Comparison of ENCODE assay signal across 13 cellular contexts in the genomic region with DNA sequence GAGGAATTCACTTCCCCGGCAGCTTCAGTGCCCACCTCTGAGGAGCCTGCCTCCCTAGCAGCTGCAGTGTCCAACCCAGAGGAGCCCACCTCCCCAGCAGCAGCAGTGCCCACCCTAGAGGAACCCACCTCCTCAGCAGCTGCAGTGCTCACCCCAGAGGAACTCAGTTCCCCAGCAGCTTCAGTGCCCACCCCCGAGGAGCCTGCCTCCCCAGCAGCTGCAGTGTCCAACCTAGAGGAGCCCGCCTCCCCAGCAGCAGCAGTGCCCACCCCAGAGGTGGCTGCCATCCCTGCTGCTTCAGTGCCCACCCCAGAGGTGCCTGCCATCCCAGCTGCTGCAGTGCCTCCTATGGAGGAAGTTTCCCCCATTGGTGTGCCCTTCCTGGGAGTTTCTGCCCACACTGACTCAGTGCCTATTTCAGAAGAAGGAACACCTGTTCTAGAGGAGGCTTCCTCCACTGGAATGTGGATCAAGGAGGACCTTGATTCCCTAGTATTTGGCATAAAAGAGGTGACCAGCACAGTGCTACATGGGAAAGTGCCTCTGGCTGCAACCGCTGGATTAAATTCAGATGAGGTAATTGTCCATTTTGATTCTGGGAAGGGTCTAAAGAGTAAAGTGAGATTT.
A peak's percentile ranks its signal among the peaks of the same experiment; 100 is the strongest.
DNase-seq lines count a peak whose midpoint lies in the region; ATAC-seq, FAIRE-seq and TF ChIP-seq lines count a peak whose summit lies in the region.
"Had no signal": no experiment of that assay in that cellular context is flagged by ENCODE, and none has a peak within 500 bp of the region (broad histone marks: within the 10 kb centered on the region; RNA-seq: fewer than 3 reads in every experiment).

No MANE protein-coding gene starts in this region.

- in situ Hi-C loops in HepG2 (cut with HindIII; ENCODE audit: extremely low pct_ligation_motif_present, low pct_unique_long_range_greater_than_20kb) = no loop called here

- peaks cover 29% of the 10 kb centered on the region for H4K20me1 ChIP-seq in HepG2 (ENCODE audit: insufficient read depth, low read length)

- FAIRE-seq in HepG2 (lab: Jason Lieb, UNC) = no peak

- no TSS peak for BruUV-seq in HepG2 (replicated peaks; lab: Mats Ljungman, UMichigan)

- peak overlapping the region; percentile 21 for H3K4me2 ChIP-seq in HepG2 (ENCODE audit: low read depth, low read length)

- H3K27me3 ChIP-seq in HepG2 (ENCODE audit: control insufficient read depth in 1 of 2, insufficient read depth in 2 of 2, low read length in 2 of 2) (no peaks in the 10 kb centered on the region), right lobe of liver (no peaks in the 10 kb centered on the region), tibial nerve (no peaks in the 10 kb centered on the region)

- no peak for TF ChIP-seq EP300 in HepG2 (IDR thresholded peaks at IDR 0.05; ENCODE audit: low read depth in 2 of 2, low read length in 2 of 2)
- TF ChIP-seq EP300 in HepG2 (CRISPR knock-in tag; IDR thresholded peaks at IDR 0.05; ENCODE audit: borderline replicate concordance) = no peak
- TF ChIP-seq EP300 in tibial nerve (IDR thresholded peaks at IDR 0.05) = no peak

- DNase-seq in HepG2 (ENCODE audit: low spot score) (no peak), right lobe of liver (no peak), coronary artery (ENCODE audit: low spot score) (no peak), myocyte (ENCODE audit: low read depth) (peak; percentile 79), tibial nerve (ENCODE audit: low spot score in 2 of 2) (no peak), NCI-H2029 treated with DMSO at 0.1 percent for 48 hours (lab: John Stamatoyannopoulos, UW) (no peak), SW 1271 (lab: John Stamatoyannopoulos, UW) (no peak), GM03348 (ENCODE audit: low spot score) (no peak)
- DNase-seq: aorta, immature natural killer cell, NCI-H510A treated with DMSO at 0.1 percent for 48 hours, occipital lobe had no signal

- H3K79me2 ChIP-seq in HepG2 (ENCODE audit: insufficient read depth, low read length) = peaks cover 71% of the 10 kb centered on the region

- H3K4me1 ChIP-seq in HepG2 (ENCODE audit: insufficient read depth, low read length) (peaks cover 70% of the 10 kb centered on the region), right lobe of liver (peaks cover 0 to 27% (median 10%) of the 10 kb centered on the region in 4 donors), tibial nerve (peaks cover 0 to 86% (median 44%) of the 10 kb centered on the region in 4 donors)

- no peak for TF ChIP-seq RAD21 in HepG2 (CRISPR knock-in tag; IDR thresholded peaks at IDR 0.05)

- 93% methylated on average over 2 of the region's 4 CpGs for WGBS in HepG2 (ENCODE audit: low lambda C conversion rate)
- 67% methylated on average over 1 of the region's 4 CpGs for WGBS in right lobe of liver (ENCODE audit: insufficient coverage, low coverage, low lambda C conversion rate, missing lambda C conversion rate)
- 56 to 63% methylated on average over 3 to 4 of the region's 4 CpGs for WGBS in tibial nerve, 2 donors

- no peak overlapping the region for H3K9ac ChIP-seq in HepG2 (ENCODE audit: insufficient read depth, low read depth, low read length)

- H3K9me3 ChIP-seq in HepG2 (ENCODE audit: low read length) (no peaks in the 10 kb centered on the region), right lobe of liver (no peaks in the 10 kb centered on the region), tibial nerve (no peaks in the 10 kb centered on the region)

- no peak for TF ChIP-seq CTCF in HepG2 (CRISPR knock-in tag; IDR thresholded peaks at IDR 0.05)
- no peak for TF ChIP-seq CTCF in right lobe of liver (IDR thresholded peaks at IDR 0.05)
- TF ChIP-seq CTCF in coronary artery (IDR thresholded peaks at IDR 0.05) = no peak
- TF ChIP-seq CTCF in tibial nerve (IDR thresholded peaks at IDR 0.05) = no peak

- ATAC-seq in HepG2 (no peak), right lobe of liver (no peak)

- no peak overlapping the region for H2AFZ ChIP-seq in HepG2 (ENCODE audit: low read length)

- no peak overlapping the region for H3K27ac ChIP-seq in HepG2 (ENCODE audit: extremely low read length, insufficient read depth, low read length)
- no peak overlapping the region for H3K27ac ChIP-seq in right lobe of liver
- peak overlapping the region; percentile 22 to 53 for H3K27ac ChIP-seq in coronary artery
- no peak overlapping the region for H3K27ac ChIP-seq in tibial nerve
- H3K27ac ChIP-seq: HL-60 had no signal

- H3K4me3 ChIP-seq in HepG2 (replicated peaks in 1 of 3; ENCODE audit: insufficient read depth in 1 of 3, low read depth in 2 of 3, low read length in 3 of 3) = peak overlapping the region in 1 of 3 experiments; percentile 10; a peak in 1 of 6 replicates
- H3K4me3 ChIP-seq in right lobe of liver = no peak overlapping the region
- H3K4me3 ChIP-seq in coronary artery = peak overlapping the region; percentile 48
- no peak overlapping the region for H3K4me3 ChIP-seq in tibial nerve

- POLR2A ChIA-PET in HepG2 (lab: Yijun Ruan, JAX) = no interaction called here

- CTCF ChIA-PET in HepG2 (lab: Yijun Ruan, JAX; ENCODE audit: low intra/inter-chr PET ratio, low total read pairs) = no interaction called here

- no peak for TF ChIP-seq POLR2A in HepG2 (IDR thresholded peaks at IDR 0.05; ENCODE audit: insufficient read depth in 1 of 2, low read depth in 2 of 2, low read length in 2 of 2)
- TF ChIP-seq POLR2A in right lobe of liver (IDR thresholded peaks at IDR 0.05) = no peak
- no peak for TF ChIP-seq POLR2A in tibial nerve (IDR thresholded peaks at IDR 0.05)

- H3K36me3 ChIP-seq in HepG2 (replicated peaks in 1 of 2; ENCODE audit: control insufficient read depth in 1 of 2, insufficient read depth in 2 of 2, low read length in 2 of 2) (peaks cover 1 to 14% of the 10 kb centered on the region in 2 experiments; a peak in 3 of 5 replicates), right lobe of liver (peaks cover 0 to 6% (median 0%) of the 10 kb centered on the region in 4 donors), tibial nerve (peaks cover 0 to 13% (median 0%) of the 10 kb centered on the region in 3 donors)

- intact Hi-C loops in HepG2 (cut with micrococcal nuclease; ENCODE audit: unreplicated experiment) = loop anchor here (5.0 kb wide), 1 partner anchor 123 kb away; no protein-coding TSS in a partner anchor
- intact Hi-C loops in right lobe of liver (cut with DNase I) = no loop called here

TF ChIP-seq in HepG2, 621 proteins besides CTCF, POLR2A, EP300 and RAD21:
- TF ChIP-seq HNRNPL (IDR thresholded peaks at IDR 0.05; ENCODE audit: low read depth, low read length) (peak; percentile 48; the same call in 1 of the 2 replicates), RBM22 (optimal IDR thresholded peaks at IDR 0.05; ENCODE audit: low read length) (peak; percentile 85), IKZF1 (IDR thresholded peaks at IDR 0.05) (no peak), ZNF274 (CRISPR knock-in tag; IDR thresholded peaks at IDR 0.05) (0 out of 2 replicates have a peak, but pooled peaks have one; percentile 22), AGO2 (optimal IDR thresholded peaks at IDR 0.05; ENCODE audit: low read depth, low read length) (peak; percentile 72), ZSCAN29 (CRISPR knock-in tag; conservative IDR thresholded peaks at IDR 0.05) (no peak), PRMT3 (CRISPR knock-in tag; IDR thresholded peaks at IDR 0.05; ENCODE audit: borderline replicate concordance, low read depth) (no peak)
- TF ChIP-seq, protein P1, sequence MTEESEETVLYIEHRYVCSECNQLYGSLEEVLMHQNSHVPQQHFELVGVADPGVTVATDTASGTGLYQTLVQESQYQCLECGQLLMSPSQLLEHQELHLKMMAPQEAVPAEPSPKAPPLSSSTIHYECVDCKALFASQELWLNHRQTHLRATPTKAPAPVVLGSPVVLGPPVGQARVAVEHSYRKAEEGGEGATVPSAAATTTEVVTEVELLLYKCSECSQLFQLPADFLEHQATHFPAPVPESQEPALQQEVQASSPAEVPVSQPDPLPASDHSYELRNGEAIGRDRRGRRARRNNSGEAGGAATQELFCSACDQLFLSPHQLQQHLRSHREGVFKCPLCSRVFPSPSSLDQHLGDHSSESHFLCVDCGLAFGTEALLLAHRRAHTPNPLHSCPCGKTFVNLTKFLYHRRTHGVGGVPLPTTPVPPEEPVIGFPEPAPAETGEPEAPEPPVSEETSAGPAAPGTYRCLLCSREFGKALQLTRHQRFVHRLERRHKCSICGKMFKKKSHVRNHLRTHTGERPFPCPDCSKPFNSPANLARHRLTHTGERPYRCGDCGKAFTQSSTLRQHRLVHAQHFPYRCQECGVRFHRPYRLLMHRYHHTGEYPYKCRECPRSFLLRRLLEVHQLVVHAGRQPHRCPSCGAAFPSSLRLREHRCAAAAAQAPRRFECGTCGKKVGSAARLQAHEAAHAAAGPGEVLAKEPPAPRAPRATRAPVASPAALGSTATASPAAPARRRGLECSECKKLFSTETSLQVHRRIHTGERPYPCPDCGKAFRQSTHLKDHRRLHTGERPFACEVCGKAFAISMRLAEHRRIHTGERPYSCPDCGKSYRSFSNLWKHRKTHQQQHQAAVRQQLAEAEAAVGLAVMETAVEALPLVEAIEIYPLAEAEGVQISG (CRISPR knock-in tag; IDR thresholded peaks at IDR 0.05) = no peak
- TF ChIP-seq, protein P2, sequence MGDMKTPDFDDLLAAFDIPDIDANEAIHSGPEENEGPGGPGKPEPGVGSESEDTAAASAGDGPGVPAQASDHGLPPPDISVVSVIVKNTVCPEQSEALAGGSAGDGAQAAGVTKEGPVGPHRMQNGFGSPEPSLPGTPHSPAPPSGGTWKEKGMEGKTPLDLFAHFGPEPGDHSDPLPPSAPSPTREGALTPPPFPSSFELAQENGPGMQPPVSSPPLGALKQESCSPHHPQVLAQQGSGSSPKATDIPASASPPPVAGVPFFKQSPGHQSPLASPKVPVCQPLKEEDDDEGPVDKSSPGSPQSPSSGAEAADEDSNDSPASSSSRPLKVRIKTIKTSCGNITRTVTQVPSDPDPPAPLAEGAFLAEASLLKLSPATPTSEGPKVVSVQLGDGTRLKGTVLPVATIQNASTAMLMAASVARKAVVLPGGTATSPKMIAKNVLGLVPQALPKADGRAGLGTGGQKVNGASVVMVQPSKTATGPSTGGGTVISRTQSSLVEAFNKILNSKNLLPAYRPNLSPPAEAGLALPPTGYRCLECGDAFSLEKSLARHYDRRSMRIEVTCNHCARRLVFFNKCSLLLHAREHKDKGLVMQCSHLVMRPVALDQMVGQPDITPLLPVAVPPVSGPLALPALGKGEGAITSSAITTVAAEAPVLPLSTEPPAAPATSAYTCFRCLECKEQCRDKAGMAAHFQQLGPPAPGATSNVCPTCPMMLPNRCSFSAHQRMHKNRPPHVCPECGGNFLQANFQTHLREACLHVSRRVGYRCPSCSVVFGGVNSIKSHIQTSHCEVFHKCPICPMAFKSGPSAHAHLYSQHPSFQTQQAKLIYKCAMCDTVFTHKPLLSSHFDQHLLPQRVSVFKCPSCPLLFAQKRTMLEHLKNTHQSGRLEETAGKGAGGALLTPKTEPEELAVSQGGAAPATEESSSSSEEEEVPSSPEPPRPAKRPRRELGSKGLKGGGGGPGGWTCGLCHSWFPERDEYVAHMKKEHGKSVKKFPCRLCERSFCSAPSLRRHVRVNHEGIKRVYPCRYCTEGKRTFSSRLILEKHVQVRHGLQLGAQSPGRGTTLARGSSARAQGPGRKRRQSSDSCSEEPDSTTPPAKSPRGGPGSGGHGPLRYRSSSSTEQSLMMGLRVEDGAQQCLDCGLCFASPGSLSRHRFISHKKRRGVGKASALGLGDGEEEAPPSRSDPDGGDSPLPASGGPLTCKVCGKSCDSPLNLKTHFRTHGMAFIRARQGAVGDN (CRISPR knock-in tag; IDR thresholded peaks at IDR 0.05) = peak; percentile 15

Comparison
In these comparisons a context has a peak if more than half of its experiments do, and no peak if none do; other contexts are left out.
1. H3K27ac ChIP-seq: peak in coronary artery (2 of 2); none in HepG2 (single experiment), right lobe of liver (0 of 3) and tibial nerve (0 of 4).